ENCODE assay signal across 8 cellular contexts in genomic region chr12:76878899-76879709, GRCh38. TPM values are rescaled to one million over a fixed set of nuclear protein-coding genes. Genes with fewer than 3 reads are reported as not detected.
DNase-seq lines count a peak whose midpoint lies in the region; ATAC-seq and TF ChIP-seq lines count a peak whose summit lies in the region.

CSRP2 (minus strand) TSS chr12:76879019; CDS start chr12:76866260, 12,759 bp downstream.

- H3K4me3 ChIP-seq in NT2/D1 (ENCODE audit: insufficient read length, low read depth) (peak within 1 kb of the TSS; percentile 74), epithelial cell of proximal tubule (ENCODE audit: low read depth, low read length) (peak within 1 kb of the TSS; percentile 75), mononuclear cell (ENCODE audit: low read length) (peak within 1 kb of the TSS; percentile 34)

- TF ChIP-seq CTCF in epithelial cell of proximal tubule (conservative IDR thresholded peaks at IDR 0.05; ENCODE audit: low read depth, low read length), result peak; percentile 25

- peak; percentile 79 for DNase-seq in COLO829 (ENCODE audit: low spot score)
- DNase-seq in HPDE6-E6E7 (ENCODE audit: extremely low spot score), result peak; percentile 79
- peak; percentile 88 for DNase-seq in NT2/D1 (ENCODE audit: low read depth, low spot score)
- peak; percentile 31 for DNase-seq in activated T-cell treated with anti-CD3 and anti-CD28 coated beads for 4 hours
- no peak for DNase-seq in epithelial cell of proximal tubule (ENCODE audit: low read depth)
- peak; percentile 81 for DNase-seq in stimulated activated CD8-positive, alpha-beta memory T cell treated with anti-CD3 and anti-CD28 coated beads, Interleukin-4, amount 100 ng/mL, for 48 hours

- peaks cover 7% of the 10 kb centered on the region for H3K27me3 ChIP-seq in NT2/D1 (ENCODE audit: insufficient read depth, insufficient read length)
- H3K27me3 ChIP-seq in mononuclear cell (ENCODE audit: insufficient read depth, low read length), result peaks cover 65% of the 10 kb centered on the region

- peak; percentile 61 for ATAC-seq in GM19468 (IDR thresholded peaks at IDR 0.05; ENCODE audit: extremely low read depth, unreplicated experiment)

- peak within 1 kb of the TSS; percentile 81 for H3K9ac ChIP-seq in NT2/D1 (ENCODE audit: insufficient read length, low read depth)

- peaks cover 13% of the 10 kb centered on the region for H3K36me3 ChIP-seq in NT2/D1 (ENCODE audit: insufficient read depth, insufficient read length, low read length)

- peaks cover 3% of the 10 kb centered on the region for H3K4me1 ChIP-seq in NT2/D1 (ENCODE audit: insufficient read depth, insufficient read length)
- H3K4me1 ChIP-seq in mononuclear cell (ENCODE audit: insufficient read depth, low read length), result peaks cover 18% of the 10 kb centered on the region

- H3K9me3 ChIP-seq in NT2/D1 (ENCODE audit: insufficient read depth, low read length) (no peaks in the 10 kb centered on the region), mononuclear cell (ENCODE audit: low read depth, low read length) (no peaks in the 10 kb centered on the region)

RNA-seq across cellular contexts. Expression of gene CSRP2, which starts in this region (rescaled TPM):
- total RNA-seq in epithelial cell of proximal tubule (67.1 and 119 TPM in 2 replicates), mononuclear cell (0.21 TPM)

Comparison
In these comparisons a context has a peak if more than half of its experiments do, and no peak if none do; other contexts are left out.
1. RNA of gene CSRP2 (total RNA-seq): 67.1 to 119 TPM in epithelial cell of proximal tubule; 0.21 TPM in mononuclear cell (single experiment); every median in the first group is over 10 times any median in the second.
2. Peak in every context shown above with its lines, with median percentiles within 50 percentile points of each other: H3K4me3 ChIP-seq.